ENCODE assay signal across 10 cellular contexts in the genomic region with DNA sequence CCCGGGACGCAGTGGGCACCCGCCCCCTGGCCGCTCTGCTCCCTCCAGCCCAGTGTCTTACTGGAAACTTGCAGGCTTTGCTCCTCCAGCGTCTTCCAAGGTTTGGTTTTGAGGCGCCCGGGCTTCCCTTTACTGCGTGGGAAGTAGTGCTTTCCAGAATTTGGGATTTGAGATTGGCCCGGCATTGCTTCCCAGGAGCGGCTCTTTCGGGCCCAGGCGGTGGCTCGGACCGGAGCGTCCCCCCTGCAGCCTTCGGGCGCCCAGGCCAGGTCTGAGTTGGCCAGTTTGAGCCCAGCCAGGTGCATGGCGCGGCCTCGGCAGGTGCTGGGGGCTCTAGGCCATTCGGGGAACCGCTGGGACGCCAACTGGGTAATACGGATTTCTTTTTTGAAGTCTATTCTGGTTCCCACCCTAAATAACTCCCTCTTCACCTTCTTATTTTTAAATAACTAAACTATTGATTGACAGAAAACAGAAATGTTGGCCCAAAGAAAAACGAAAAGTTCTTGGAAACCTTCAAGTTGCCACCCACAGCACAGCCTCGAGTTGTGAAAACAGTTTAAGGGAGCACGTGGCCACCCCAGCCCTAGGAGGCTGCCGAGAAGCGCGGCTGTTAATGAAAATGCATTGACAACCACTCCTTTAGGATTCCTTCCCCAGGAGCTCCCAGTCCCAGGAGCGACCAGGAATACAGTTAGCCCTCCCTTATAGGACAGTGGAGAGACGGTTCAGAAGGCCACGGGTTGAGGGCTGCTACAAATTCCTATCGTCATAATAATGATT. TPM values are rescaled to one million over a fixed set of nuclear protein-coding genes. Genes with fewer than 3 reads are reported as not detected.
A peak's percentile ranks its signal among the peaks of the same experiment; 100 is the strongest.
DNase-seq lines count a peak whose midpoint lies in the region; ATAC-seq, FAIRE-seq and TF ChIP-seq lines count a peak whose summit lies in the region.
"Had no signal": no experiment of that assay in that cellular context is flagged by ENCODE, and none has a peak within 500 bp of the region (broad histone marks: within the 10 kb centered on the region; RNA-seq: fewer than 3 reads in every experiment).

No MANE protein-coding gene starts in this region.

- H3K4me3 ChIP-seq in astrocyte (ENCODE audit: insufficient read depth, low read depth, low read length) (no peak overlapping the region), thoracic aorta (peak overlapping the region; percentile 66)

- no peaks in the 10 kb centered on the region for H3K36me3 ChIP-seq in astrocyte (ENCODE audit: insufficient read depth, low read length)
- H3K36me3 ChIP-seq in thoracic aorta: no peaks in the 10 kb centered on the region
- H3K36me3 ChIP-seq: left lung had no signal

- peaks cover 20% of the 10 kb centered on the region for H3K4me1 Mint-ChIP-seq in activated T-cell treated with anti-CD3 and anti-CD28 coated beads, Interleukin-2, amount 50 U/mL, for 24 hours (ENCODE audit: low read depth)
- H3K4me1 Mint-ChIP-seq in astrocyte (ENCODE audit: low read depth, unreplicated experiment) (no peaks in the 10 kb centered on the region), memory B cell (peaks cover 7% of the 10 kb centered on the region)

- no peak overlapping the region for H3K27ac Mint-ChIP-seq in activated T-cell treated with anti-CD3 and anti-CD28 coated beads, Interleukin-2, amount 50 U/mL, for 24 hours
- H3K27ac Mint-ChIP-seq in astrocyte (ENCODE audit: unreplicated experiment) (no peak overlapping the region), memory B cell (no peak overlapping the region)

- H3K36me3 Mint-ChIP-seq in activated T-cell treated with anti-CD3 and anti-CD28 coated beads, Interleukin-2, amount 50 U/mL, for 24 hours (ENCODE audit: low read depth): no peaks in the 10 kb centered on the region
- H3K36me3 Mint-ChIP-seq in astrocyte (ENCODE audit: low read depth, unreplicated experiment): no peaks in the 10 kb centered on the region
- no peaks in the 10 kb centered on the region for H3K36me3 Mint-ChIP-seq in memory B cell

- FAIRE-seq in astrocyte (lab: Jason Lieb, UNC): no peak

- no peak overlapping the region for H3K9ac ChIP-seq in astrocyte (ENCODE audit: low read length)

- no peaks in the 10 kb centered on the region for H3K9me3 ChIP-seq in astrocyte (ENCODE audit: insufficient read depth, low read depth, low read length)
- no peaks in the 10 kb centered on the region for H3K9me3 ChIP-seq in thoracic aorta
- H3K9me3 ChIP-seq: left lung had no signal

- peak overlapping the region; percentile 78 for H3K4me2 ChIP-seq in astrocyte (ENCODE audit: low read length)

- H3K4me3 Mint-ChIP-seq in activated T-cell treated with anti-CD3 and anti-CD28 coated beads, Interleukin-2, amount 50 U/mL, for 24 hours: peak overlapping the region; percentile 69
- peak overlapping the region; percentile 85 for H3K4me3 Mint-ChIP-seq in astrocyte (ENCODE audit: unreplicated experiment)
- H3K4me3 Mint-ChIP-seq in memory B cell: peak overlapping the region; percentile 41

- ATAC-seq in memory B cell (ENCODE audit: low read depth) (no peak), thoracic aorta (ENCODE audit: insufficient number of reproducible peaks, low FRiP score, low read depth) (no peak), HG03139 (IDR thresholded peaks at IDR 0.05; ENCODE audit: unreplicated experiment) (no peak)

- peaks cover 23% of the 10 kb centered on the region for H3K27me3 ChIP-seq in astrocyte (ENCODE audit: insufficient read depth, low read length)
- H3K27me3 ChIP-seq in thoracic aorta (replicated peaks; ENCODE audit: insufficient read depth): peaks cover 5% of the 10 kb centered on the region

- TF ChIP-seq CTCF in astrocyte (IDR thresholded peaks at IDR 0.05; ENCODE audit: insufficient read depth, low read depth, low read length) (no peak), thoracic aorta (IDR thresholded peaks at IDR 0.05) (no peak)

- H4K20me1 ChIP-seq in astrocyte (ENCODE audit: insufficient read depth, low read length): no peaks in the 10 kb centered on the region

- no peaks in the 10 kb centered on the region for H3K79me2 ChIP-seq in astrocyte (ENCODE audit: insufficient read depth, low read length)

- no peak for DNase-seq in activated T-cell treated with anti-CD3 and anti-CD28 coated beads, Interleukin-2, amount 50 U/mL, for 24 hours
- no peak for DNase-seq in activated T-cell treated with anti-CD3 and anti-CD28 coated beads, Interleukin-2, amount 50 U/mL, for 1 hour
- DNase-seq in astrocyte (ENCODE audit: low read depth) (no peak), memory B cell (ENCODE audit: low spot score in 2 of 2) (no peak), thoracic aorta (ENCODE audit: low spot score) (no peak), NOMO-1 treated with dmso at 0.1 percent for 144 hours (lab: John Stamatoyannopoulos, UW; ENCODE audit: unreplicated experiment) (no peak)
- DNase-seq in activated CD4-positive, alpha-beta T cell treated with anti-CD3 and anti-CD28 coated beads, Interleukin-2, amount 50 U/mL, for 1 hour: no peak

- H3K4me1 ChIP-seq in astrocyte (ENCODE audit: insufficient read depth, low read length): peaks cover 4% of the 10 kb centered on the region
- H3K4me1 ChIP-seq in thoracic aorta (ENCODE audit: control insufficient read depth in 1 of 2, low read depth in 2 of 2): peaks cover 4 to 13% of the 10 kb centered on the region in 2 donors

- H3K27me3 Mint-ChIP-seq in activated T-cell treated with anti-CD3 and anti-CD28 coated beads, Interleukin-2, amount 50 U/mL, for 24 hours: peaks cover 54% of the 10 kb centered on the region
- peaks cover 25% of the 10 kb centered on the region for H3K27me3 Mint-ChIP-seq in astrocyte (ENCODE audit: low read depth, unreplicated experiment)
- peaks cover 14% of the 10 kb centered on the region for H3K27me3 Mint-ChIP-seq in memory B cell

- H3K27ac ChIP-seq in astrocyte (ENCODE audit: low read depth, low read length) (no peak overlapping the region), thoracic aorta (no peak overlapping the region)
- H3K27ac ChIP-seq: left lung had no signal

- no peak overlapping the region for H2AFZ ChIP-seq in astrocyte (ENCODE audit: low read depth, low read length)

- no peaks in the 10 kb centered on the region for H3K9me3 Mint-ChIP-seq in activated T-cell treated with anti-CD3 and anti-CD28 coated beads, Interleukin-2, amount 50 U/mL, for 24 hours
- H3K9me3 Mint-ChIP-seq in astrocyte (ENCODE audit: unreplicated experiment) (no peaks in the 10 kb centered on the region), memory B cell (no peaks in the 10 kb centered on the region)

RNA-seq across cellular contexts. Expression of a gene that starts 0.8 kb away (rescaled TPM):
- total RNA-seq in astrocyte (1.9 TPM in 2 replicates), thoracic aorta (10 to 100 TPM in 1 of 2 donors, 1 to 10 TPM in 1; 8.9 to 18.6 TPM)
- total RNA-seq: T-helper 1 cell treated with Interleukin-12 subunit alpha and Interleukin-12 subunit beta and Interleukin-4 antibody, amounts not matched to agents 30 ng/mL and 1 ng/mL, for 36 hours had no signal
